8 cellular contexts compared by ENCODE assay signal in genomic region chr14:58072288-58073071, GRCh38.
DNase-seq lines count a peak whose midpoint lies in the region; ATAC-seq, FAIRE-seq and TF ChIP-seq lines count a peak whose summit lies in the region.

No MANE protein-coding gene starts in this region.

- H2BK15ac ChIP-seq in H9 (ENCODE audit: low read depth, low read length), result no peak overlapping the region

- no peaks in the 10 kb centered on the region for H3K23me2 ChIP-seq in H9 (ENCODE audit: insufficient read length, low read depth, low read length, poor library complexity, severe bottlenecking)

- no peaks in the 10 kb centered on the region for H3K27me3 Mint-ChIP-seq in H9 (ENCODE audit: low read depth)

- H3F3A ChIP-seq in MM.1S (ENCODE audit: insufficient read depth, low read length), result no peaks in the 10 kb centered on the region

- H3K79me2 ChIP-seq in H9 (ENCODE audit: insufficient read depth, low read length) (no peaks in the 10 kb centered on the region), MM.1S (ENCODE audit: low read length) (no peaks in the 10 kb centered on the region)

- H3K4me1 ChIP-seq in H9 (ENCODE audit: insufficient read depth, low read length), result no peaks in the 10 kb centered on the region; the same call in 1 of the 2 replicates
- no peaks in the 10 kb centered on the region for H3K4me1 ChIP-seq in MM.1S (ENCODE audit: low read length)
- no peaks in the 10 kb centered on the region for H3K4me1 ChIP-seq in iPS DF 6.9 (ENCODE audit: control insufficient read depth, insufficient read depth, low read length)
- H3K4me1 ChIP-seq in small intestine (ENCODE audit: control insufficient read depth in 2 of 2, insufficient read depth in 1 of 2, low read depth in 1 of 2, low read length in 1 of 2), result no peaks in the 10 kb centered on the region

- H3K9me3 ChIP-seq in H9 (ENCODE audit: control insufficient read depth, low read depth, low read length) (no peaks in the 10 kb centered on the region), MM.1S (replicated peaks; ENCODE audit: insufficient read depth, low read length) (no peaks in the 10 kb centered on the region), iPS DF 6.9 (ENCODE audit: control insufficient read depth, insufficient read depth, low read length) (no peaks in the 10 kb centered on the region), small intestine (ENCODE audit: control insufficient read depth, low read depth) (no peaks in the 10 kb centered on the region)

- ATAC-seq in GM19452 (IDR thresholded peaks at IDR 0.05; ENCODE audit: unreplicated experiment), result no peak

- no peak overlapping the region for H2BK20ac ChIP-seq in H9 (ENCODE audit: low read depth, low read length, poor library complexity, severe bottlenecking)

- CTCF ChIA-PET in RWPE1 (lab: Yijun Ruan, JAX), result interaction anchor here (0.6 to 1.6 kb wide), 12 partner anchors 9 to 583 kb away, joined by 3 to 7 read pairs (median 3); no protein-coding TSS in a partner anchor

- no peaks in the 10 kb centered on the region for H3K79me1 ChIP-seq in H9 (ENCODE audit: insufficient read depth, low read depth, low read length, poor library complexity, severe bottlenecking)

- no peak overlapping the region for H2AFZ ChIP-seq in H9 (ENCODE audit: low read length)
- no peak overlapping the region for H2AFZ ChIP-seq in MM.1S (ENCODE audit: low read length)

- no peak overlapping the region for H2BK12ac ChIP-seq in H9 (ENCODE audit: insufficient read length, low read depth, low read length)

- no peak overlapping the region for H2BK5ac ChIP-seq in H9 (ENCODE audit: insufficient read length, low read length)

- H4K91ac ChIP-seq in H9 (ENCODE audit: insufficient read length, low read depth, low read length), result no peak overlapping the region

- no peak for FAIRE-seq in small intestine (lab: Jason Lieb, UNC)

- peak; percentile 87 for TF ChIP-seq CTCF in H9 (conservative IDR thresholded peaks at IDR 0.05)
- peak; percentile 38 for TF ChIP-seq CTCF in MM.1S (IDR thresholded peaks at IDR 0.05; ENCODE audit: low read length)
- peak; percentile 72 for TF ChIP-seq CTCF in RWPE1 (conservative IDR thresholded peaks at IDR 0.05; ENCODE audit: low read depth)

- H3K9ac ChIP-seq in H9 (ENCODE audit: extremely low read depth, insufficient read length, low read length), result no peak overlapping the region
- H3K9ac ChIP-seq in MM.1S (ENCODE audit: low read length), result no peak overlapping the region

- no peak overlapping the region for H3K18ac ChIP-seq in H9 (ENCODE audit: insufficient read length, low read depth, low read length)

- H3K27ac Mint-ChIP-seq in H9, result no peak overlapping the region

- WGBS in H9 (ENCODE audit: extremely low coverage, insufficient read length, low lambda C conversion rate), result no CpG with 5 or more reads among the region's 17 CpGs
- 100% methylated on average over 1 of the region's 17 CpGs for WGBS in iPS DF 6.9 (ENCODE audit: insufficient coverage, insufficient read length)
- WGBS in small intestine, 3 donors, result 16 to 26% (median 21%) methylated on average over 17 of the region's 17 CpGs

- H3K56ac ChIP-seq in H9 (ENCODE audit: insufficient read length, low read depth, low read length), result no peak overlapping the region

- no peaks in the 10 kb centered on the region; a peak in 1 of 7 replicates for H3K36me3 Mint-ChIP-seq in H9 (ENCODE audit: insufficient read depth in 1 of 3, low read depth in 3 of 3)

- H3K36me3 ChIP-seq in MM.1S (replicated peaks; ENCODE audit: insufficient read depth, low read length), result no peaks in the 10 kb centered on the region
- H3K36me3 ChIP-seq in iPS DF 6.9 (ENCODE audit: control insufficient read depth, insufficient read depth, low read length), result no peaks in the 10 kb centered on the region
- no peaks in the 10 kb centered on the region for H3K36me3 ChIP-seq in small intestine (ENCODE audit: control insufficient read depth in 2 of 2, insufficient read depth in 2 of 2, low read length in 2 of 2)

- H3K27me3 ChIP-seq in H9 (ENCODE audit: insufficient read depth, low read length) (no peaks in the 10 kb centered on the region), MM.1S (replicated peaks; ENCODE audit: insufficient read depth, low read length) (no peaks in the 10 kb centered on the region), iPS DF 6.9 (ENCODE audit: control insufficient read depth, insufficient read depth, low read length) (no peaks in the 10 kb centered on the region), small intestine (ENCODE audit: control insufficient read depth in 2 of 2, insufficient read depth in 2 of 2, low read length in 2 of 2) (no peaks in the 10 kb centered on the region)

- no peak overlapping the region for H3K4me2 ChIP-seq in H9 (ENCODE audit: insufficient read depth, insufficient read length, low read length)
- no peak overlapping the region for H3K4me2 ChIP-seq in MM.1S (ENCODE audit: low read depth, low read length)

- POLR2A ChIA-PET in RWPE1 (lab: Yijun Ruan, JAX; ENCODE audit: low non-redundant PET), result no interaction called here

- no peak overlapping the region for H3K4ac ChIP-seq in H9 (ENCODE audit: low read depth, low read length)

- no peak overlapping the region for H3K4me3 ChIP-seq in MM.1S (ENCODE audit: low read length)
- no peak overlapping the region for H3K4me3 ChIP-seq in iPS DF 6.9 (ENCODE audit: low read length)
- H3K4me3 ChIP-seq in small intestine (ENCODE audit: low read depth in 1 of 2, low read length in 2 of 2), result no peak overlapping the region

- no peaks in the 10 kb centered on the region; a peak in 1 of 5 replicates for H3K9me3 Mint-ChIP-seq in H9

- H4K20me1 ChIP-seq in H9 (ENCODE audit: control insufficient read depth, insufficient read depth, insufficient read length) (no peaks in the 10 kb centered on the region), MM.1S (ENCODE audit: insufficient read depth, low read length) (no peaks in the 10 kb centered on the region)

- H2BK120ac ChIP-seq in H9 (ENCODE audit: low read depth, low read length, poor library complexity, severe bottlenecking), result no peak overlapping the region

- peak overlapping the region in 1 of 2 experiments; percentile 27; a peak in 1 of 5 replicates for H3K4me3 Mint-ChIP-seq in H9

- H4K8ac ChIP-seq in H9 (replicated peaks; ENCODE audit: insufficient read length, low read depth, low read length), result no peak overlapping the region

- no peaks in the 10 kb centered on the region for H3K9me2 ChIP-seq in MM.1S (replicated peaks; ENCODE audit: insufficient read depth, low read length)

- H3K27ac ChIP-seq in H9 (ENCODE audit: insufficient read length, low read depth, low read length) (no peak overlapping the region), MM.1S (ENCODE audit: low read length) (no peak overlapping the region), RWPE1 (no peak overlapping the region), iPS DF 6.9 (ENCODE audit: low read length) (no peak overlapping the region), small intestine (ENCODE audit: low read depth in 1 of 2, low read length in 1 of 2) (no peak overlapping the region)

- DNase-seq in GDM1 (lab: John Stamatoyannopoulos, UW) (peak; percentile 27), H9 (peak; percentile 68), MM.1S (peak; percentile 48), RWPE1 (ENCODE audit: low spot score) (peak; percentile 42), astrocyte of the hippocampus (ENCODE audit: low read depth, low spot score) (peak; percentile 82), iPS DF 6.9 (ENCODE audit: low read depth, low spot score) (peak; percentile 66), small intestine (peak; percentile 58)

- H4K5ac ChIP-seq in H9 (ENCODE audit: insufficient read length, low read depth, low read length), result no peak overlapping the region

- no peak overlapping the region for H2AK5ac ChIP-seq in H9 (ENCODE audit: insufficient read length, low read length)

- H3K4me1 Mint-ChIP-seq in H9, result no peaks in the 10 kb centered on the region

- no peak overlapping the region for H3K14ac ChIP-seq in H9 (ENCODE audit: insufficient read depth, low read length)

- no peak overlapping the region for H3K23ac ChIP-seq in H9 (ENCODE audit: insufficient read length, low read depth, low read length)

- H3T11ph ChIP-seq in H9 (ENCODE audit: low read length), result no peak overlapping the region

Comparison
In these comparisons a context has a peak if more than half of its experiments do, and no peak if none do; other contexts are left out.
1. DNase-seq: peak in every context shown above with its lines; median percentile 82 in astrocyte of the hippocampus; 68 in H9; 66 in iPS DF 6.9; 58 in small intestine; 48 in MM.1S; 42 in RWPE1; 27 in GDM1.